ENCODE assay signal across 9 cellular contexts in the genomic region with DNA sequence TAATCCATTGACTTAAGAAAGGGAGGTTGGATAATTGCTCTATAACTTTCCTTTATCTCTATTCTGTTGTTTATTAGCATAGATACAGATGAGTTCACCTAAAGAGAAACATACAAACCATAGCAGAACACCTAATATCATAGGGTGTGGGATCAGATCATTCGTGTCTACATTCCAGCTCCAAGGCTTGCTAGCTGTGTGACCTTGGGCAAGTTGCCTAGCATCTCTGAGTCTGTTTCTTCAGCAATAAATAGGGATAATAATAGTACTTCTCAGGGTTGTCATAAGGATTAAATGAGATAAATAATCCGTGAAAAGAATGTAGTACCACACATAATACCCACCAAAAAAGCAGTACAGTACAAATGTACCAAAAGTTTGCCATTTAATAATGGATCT.
DNase-seq lines count a peak whose midpoint lies in the region; ATAC-seq and TF ChIP-seq lines count a peak whose summit lies in the region.
"Had no signal": no experiment of that assay in that cellular context is flagged by ENCODE, and none has a peak within 500 bp of the region (broad histone marks: within the 10 kb centered on the region; RNA-seq: fewer than 3 reads in every experiment).

No MANE protein-coding gene starts in this region.

- peaks cover 3% of the 10 kb centered on the region for H3K36me3 Mint-ChIP-seq in activated naive CD8-positive, alpha-beta T cell

- H3K4me1 Mint-ChIP-seq in activated naive CD8-positive, alpha-beta T cell (ENCODE audit: low read depth), result peaks cover 97% of the 10 kb centered on the region

- no peak for TF ChIP-seq CTCF in HL-60 (IDR thresholded peaks at IDR 0.05; ENCODE audit: insufficient read depth, low read length)
- TF ChIP-seq CTCF in hepatocyte (IDR thresholded peaks at IDR 0.05; ENCODE audit: poor library complexity), result no peak

- H3K4me1 ChIP-seq in hepatocyte (ENCODE audit: insufficient read depth) (peaks cover 42% of the 10 kb centered on the region), skeletal muscle tissue (ENCODE audit: control insufficient read depth in 3 of 3, insufficient read depth in 3 of 3, low read length in 3 of 3) (peaks cover 48 to 55% (median 52%) of the 10 kb centered on the region in 3 donors)

- H3K27me3 ChIP-seq in HL-60 (ENCODE audit: insufficient read depth, poor library complexity, severe bottlenecking), result no peaks in the 10 kb centered on the region
- no peaks in the 10 kb centered on the region for H3K27me3 ChIP-seq in hepatocyte
- no peaks in the 10 kb centered on the region for H3K27me3 ChIP-seq in skeletal muscle tissue (ENCODE audit: control insufficient read depth in 3 of 3, insufficient read depth in 3 of 3, low read length in 3 of 3)

- peak overlapping the region; percentile 7 for H2AFZ ChIP-seq in hepatocyte

- H3K9me2 ChIP-seq in hepatocyte (replicated peaks; ENCODE audit: insufficient read depth), result no peaks in the 10 kb centered on the region

- H3K9me3 ChIP-seq in hepatocyte (ENCODE audit: low read depth) (no peaks in the 10 kb centered on the region), skeletal muscle tissue (ENCODE audit: control insufficient read depth in 3 of 3, low read length in 3 of 3) (no peaks in the 10 kb centered on the region)

- H3K4me3 ChIP-seq in HL-60 (replicated peaks; ENCODE audit: insufficient read depth, low read length), result no peak overlapping the region
- H3K4me3 ChIP-seq in hepatocyte, result no peak overlapping the region
- no peak overlapping the region for H3K4me3 ChIP-seq in skeletal muscle tissue (ENCODE audit: low read length in 3 of 3)

- no peaks in the 10 kb centered on the region for H3K27me3 Mint-ChIP-seq in activated naive CD8-positive, alpha-beta T cell

- peak overlapping the region; percentile 76 for H3K4me3 Mint-ChIP-seq in activated naive CD8-positive, alpha-beta T cell

- H3K27ac ChIP-seq in HL-60 (replicated peaks) (peak overlapping the region; percentile 92), hepatocyte (peak overlapping the region; percentile 96), skeletal muscle tissue (ENCODE audit: low read depth, low read length) (peak overlapping the region; percentile 61)
- H3K27ac ChIP-seq: KMS-11 had no signal

- H3K79me2 ChIP-seq in hepatocyte, result no peaks in the 10 kb centered on the region

- no peak for ATAC-seq in GM21381 (IDR thresholded peaks at IDR 0.05; ENCODE audit: unreplicated experiment)
- ATAC-seq in GM18511 (IDR thresholded peaks at IDR 0.05; ENCODE audit: unreplicated experiment), result no peak

- 71% methylated on average over 2 of the region's 2 CpGs for WGBS in hepatocyte (ENCODE audit: low lambda C conversion rate, missing lambda C conversion rate)

- DNase-seq in HL-60 (ENCODE audit: low read depth in 1 of 2, low spot score in 1 of 2), result no peak
- DNase-seq in hepatocyte (ENCODE audit: low spot score), result no peak
- no peak for DNase-seq in HPDE6-E6E7 (ENCODE audit: extremely low spot score)
- DNase-seq in cortex of kidney (lab: John Stamatoyannopoulos, UW), result no peak

- H3K9ac ChIP-seq in skeletal muscle tissue (ENCODE audit: low read depth in 1 of 3, low read length in 3 of 3), result peak overlapping the region in 1 of 3 donors; percentile 42
- H3K9ac ChIP-seq: KMS-11 had no signal

- no peaks in the 10 kb centered on the region for H4K20me1 ChIP-seq in hepatocyte (ENCODE audit: insufficient read depth, poor library complexity, severe bottlenecking)

- peak overlapping the region; percentile 96 for H3K27ac Mint-ChIP-seq in activated naive CD8-positive, alpha-beta T cell

- H3K36me3 ChIP-seq in hepatocyte (replicated peaks; ENCODE audit: insufficient read depth, low read depth) (no peaks in the 10 kb centered on the region), skeletal muscle tissue (ENCODE audit: control insufficient read depth in 3 of 3, insufficient read depth in 3 of 3, low read length in 3 of 3) (no peaks in the 10 kb centered on the region)

- peak overlapping the region; percentile 46 for H3K4me2 ChIP-seq in hepatocyte
- H3K4me2 ChIP-seq: KMS-11 had no signal

- no peaks in the 10 kb centered on the region for H3K9me3 Mint-ChIP-seq in activated naive CD8-positive, alpha-beta T cell (ENCODE audit: low read depth)
